Comparison of ENCODE assay signal across 8 cellular contexts in the genomic region with DNA sequence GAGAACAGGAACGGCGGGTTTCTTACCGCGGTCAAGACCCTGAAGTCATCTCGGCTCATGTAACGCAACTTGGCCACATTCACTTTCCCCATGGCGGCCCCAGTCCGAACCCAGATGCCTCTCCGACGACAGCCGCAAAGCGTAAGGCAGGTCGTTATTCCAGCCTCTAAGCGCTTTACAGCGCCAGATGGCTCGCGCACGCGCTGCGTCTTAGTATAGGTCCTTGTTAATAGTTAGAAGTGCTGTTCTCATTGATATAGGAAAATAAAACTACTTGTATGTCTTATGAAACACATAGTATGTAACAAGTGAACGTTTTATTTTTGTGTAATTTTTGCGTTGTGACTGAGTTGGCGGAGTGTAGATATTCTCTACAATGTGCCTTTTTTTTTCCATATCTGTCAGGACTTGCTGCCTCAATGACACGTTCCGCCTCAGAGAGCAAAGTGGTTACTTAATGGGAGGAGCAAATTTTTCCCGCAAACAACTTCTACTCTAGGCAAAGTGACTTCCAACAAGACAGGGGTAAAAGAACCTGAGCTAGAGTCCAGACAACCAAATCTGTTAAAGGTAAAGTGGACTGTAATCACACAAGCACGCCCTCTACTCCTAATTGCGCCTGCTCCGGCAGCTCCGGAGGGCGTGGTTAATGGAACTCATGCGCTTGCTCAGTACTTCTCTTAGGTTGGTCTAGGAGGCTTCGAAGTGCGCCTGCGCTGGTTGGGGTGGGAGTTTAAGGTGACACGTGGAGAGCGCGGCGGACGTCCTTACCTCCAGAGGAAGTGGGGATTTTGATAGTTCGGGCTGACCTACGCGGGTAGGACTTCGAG. TPM values are rescaled to one million over a fixed set of nuclear protein-coding genes. Genes with fewer than 3 reads are reported as not detected.
DNase-seq lines count a peak whose midpoint lies in the region; ATAC-seq lines count a peak whose summit lies in the region.

Gene RIOK2, minus strand, starts transcription at position 148 of the 830 bp plus-strand sequence. Its CDS starts 56 bp downstream, at position 92.

- DNase-seq in CD8-positive, alpha-beta memory T cell: peak; percentile 82 to 93 (median 89)
- DNase-seq in HS-5 (ENCODE audit: low read depth) (peak; percentile 98), lung microvascular endothelial cell (ENCODE audit: low read depth in 2 of 2) (peak; percentile 92 to 94)
- DNase-seq in NK-92 treated with Interleukin-12 subunit alpha and Interleukin-12 subunit beta, amount 100 ng/mL, for 24 hours (lab: John Stamatoyannopoulos, UW): peak; percentile 97
- peak; percentile 95 for DNase-seq in activated CD8-positive, alpha-beta memory T cell treated with anti-CD3 and anti-CD28 coated beads for 24 hours
- DNase-seq in effector memory CD4-positive, alpha-beta T cell: peak; percentile 76 to 84 (median 80)
- peak; percentile 87 to 91 (median 91) for DNase-seq in stimulated activated CD4-positive, alpha-beta T cell treated with anti-CD3 and anti-CD28 coated beads, TNF-alpha, amount 100 ng/mL, for 48 hours (ENCODE audit: low read depth in 3 of 3)

- H3K4me3 ChIP-seq in CD8-positive, alpha-beta memory T cell (ENCODE audit: low read length): peak within 1 kb of the TSS; percentile 86
- peak within 1 kb of the TSS; percentile 92 for H3K4me3 ChIP-seq in effector memory CD4-positive, alpha-beta T cell (ENCODE audit: insufficient read depth, low read depth, low read length, poor library complexity, severe bottlenecking)

- peak within 1 kb of the TSS; percentile 98 to 100 (median 100) for H3K27ac Mint-ChIP-seq in CD8-positive, alpha-beta memory T cell

- no peaks in the 10 kb centered on the region for H3K9me3 ChIP-seq in CD8-positive, alpha-beta memory T cell (ENCODE audit: low read length)
- no peaks in the 10 kb centered on the region for H3K9me3 ChIP-seq in effector memory CD4-positive, alpha-beta T cell (ENCODE audit: control insufficient read depth, low read length)

- H3K4me3 Mint-ChIP-seq in CD8-positive, alpha-beta memory T cell: peak within 1 kb of the TSS; percentile 93 to 99 (median 97)

- CTCF ChIA-PET in CD8-positive, alpha-beta memory T cell (lab: Charles Lee): no interaction called here

- no peaks in the 10 kb centered on the region for H3K9me3 Mint-ChIP-seq in CD8-positive, alpha-beta memory T cell

- peaks cover 38 to 46% (median 45%) of the 10 kb centered on the region in 3 donors for H3K4me1 Mint-ChIP-seq in CD8-positive, alpha-beta memory T cell

- no peaks in the 10 kb centered on the region for H3K27me3 ChIP-seq in CD8-positive, alpha-beta memory T cell (ENCODE audit: insufficient read depth, low read length, poor library complexity, severe bottlenecking)
- no peaks in the 10 kb centered on the region for H3K27me3 ChIP-seq in effector memory CD4-positive, alpha-beta T cell (replicated peaks; ENCODE audit: control insufficient read depth, insufficient read depth, low read length, poor library complexity, severe bottlenecking)

- peak; percentile 90 for ATAC-seq in GM19468 (IDR thresholded peaks at IDR 0.05; ENCODE audit: extremely low read depth, unreplicated experiment)

- peaks cover 23% of the 10 kb centered on the region for H3K4me1 ChIP-seq in CD8-positive, alpha-beta memory T cell (ENCODE audit: insufficient read depth, low read length)
- H3K4me1 ChIP-seq in effector memory CD4-positive, alpha-beta T cell (ENCODE audit: control insufficient read depth, insufficient read depth, low read length, poor library complexity, severe bottlenecking): peaks cover 7% of the 10 kb centered on the region

- peak within 1 kb of the TSS; percentile 99 for H3K27ac ChIP-seq in CD8-positive, alpha-beta memory T cell (ENCODE audit: low read depth, low read length)
- peak within 1 kb of the TSS; percentile 91 for H3K27ac ChIP-seq in effector memory CD4-positive, alpha-beta T cell (ENCODE audit: insufficient read depth, low read length, poor library complexity, severe bottlenecking)

- POLR2A ChIA-PET in CD8-positive, alpha-beta memory T cell (lab: Charles Lee): interaction anchor here (0.6 to 0.9 kb wide), 3 partner anchors 480 to 1877 kb away, joined by 3 to 4 read pairs (median 3); no protein-coding TSS in a partner anchor

- peaks cover 10 to 32% (median 18%) of the 10 kb centered on the region in 3 donors for H3K36me3 Mint-ChIP-seq in CD8-positive, alpha-beta memory T cell

- H3K27me3 Mint-ChIP-seq in CD8-positive, alpha-beta memory T cell: peaks cover 1 to 3% of the 10 kb centered on the region in 2 donors

- H3K36me3 ChIP-seq in CD8-positive, alpha-beta memory T cell (ENCODE audit: insufficient read depth, low read length): peaks cover 16% of the 10 kb centered on the region
- H3K36me3 ChIP-seq in effector memory CD4-positive, alpha-beta T cell (ENCODE audit: control insufficient read depth, insufficient read depth, low read length): peaks cover 8% of the 10 kb centered on the region

RNA-seq across cellular contexts. Expression of gene RIOK2, which starts in this region (rescaled TPM):
- total RNA-seq in CD8-positive, alpha-beta memory T cell: 10 to 100 TPM; 43.9 to 45.9 TPM
- polyA plus RNA-seq in CD8-positive, alpha-beta memory T cell: 27.5 TPM
- 11.8 and 15.1 TPM in 2 replicates for total RNA-seq in lung microvascular endothelial cell

Comparison
In these comparisons a context has a peak if more than half of its experiments do, and no peak if none do; other contexts are left out.
1. Peak in every context shown above with its lines: DNase-seq, ATAC-seq, H3K4me3 ChIP-seq and H3K27ac ChIP-seq.